32 cellular contexts compared by ENCODE assay signal in genomic region chr5:39062104-39062503, GRCh38.
"Had no signal": no experiment of that assay in that cellular context is flagged by ENCODE, and none has a peak within 500 bp of the region (broad histone marks: within the 10 kb centered on the region; RNA-seq: fewer than 3 reads in every experiment).

No MANE protein-coding gene starts in this region.

- H3K9me3 ChIP-seq: neutrophil, uterus had no signal

- H3K4me3 Mint-ChIP-seq: activated CD4-positive, alpha-beta T cell treated with anti-CD3 and anti-CD28 coated beads, Interleukin-2, amount 10 ng/mL, durations not matched to agents 7 days and 5 days; activated naive CD8-positive, alpha-beta T cell treated with anti-CD3 and anti-CD28 coated beads for 36 hours; mesothelial cell of epicardium; naive B cell; nephron progenitor cell; stimulated activated effector memory CD8-positive, alpha-beta T cell treated with anti-CD3 and anti-CD28 coated beads, Interleukin-12 subunit alpha, Interleukin-12 subunit beta, amount 100 ng/mL, for 72 hours; stimulated activated naive CD8-positive, alpha-beta T cell treated with anti-CD3 and anti-CD28 coated beads, Interleukin-15, amount 100 ng/mL, for 72 hours; T-helper 2 cell treated with Interferon-gamma antibody and Interleukin-4, amounts not matched to agents 5 μg/mL and 100 μg/mL, for 36 hours; type B pancreatic cell had no signal

- ATAC-seq: activated T-cell treated with anti-CD3 and anti-CD28 coated beads, Interleukin-2, amount 50 U/mL, for 72 hours; body of pancreas; effector memory CD8-positive, alpha-beta T cell; gastroesophageal sphincter; sciatic nerve; stimulated activated effector memory CD8-positive, alpha-beta T cell treated with anti-CD3 and anti-CD28 coated beads, Interleukin-12 subunit alpha, Interleukin-12 subunit beta, amount 100 ng/mL, for 72 hours; stimulated activated naive CD8-positive, alpha-beta T cell treated with anti-CD3 and anti-CD28 coated beads, Interleukin-15, amount 100 ng/mL, for 72 hours had no signal

- H3K27me3 Mint-ChIP-seq: activated CD4-positive, alpha-beta T cell treated with anti-CD3 and anti-CD28 coated beads, Interleukin-2, amount 10 ng/mL, durations not matched to agents 7 days and 5 days; activated naive CD8-positive, alpha-beta T cell treated with anti-CD3 and anti-CD28 coated beads for 36 hours; effector memory CD8-positive, alpha-beta T cell; naive B cell; progenitor cell of endocrine pancreas; stimulated activated naive CD8-positive, alpha-beta T cell treated with anti-CD3 and anti-CD28 coated beads, Interleukin-15, amount 100 ng/mL, for 72 hours; type B pancreatic cell had no signal

- H3K27ac Mint-ChIP-seq: activated CD4-positive, alpha-beta T cell treated with anti-CD3 and anti-CD28 coated beads, Interleukin-2, amount 10 ng/mL, durations not matched to agents 7 days and 5 days; activated naive CD8-positive, alpha-beta T cell treated with anti-CD3 and anti-CD28 coated beads for 36 hours; activated T-cell treated with anti-CD3 and anti-CD28 coated beads, Interleukin-2, amount 50 U/mL, for 72 hours; effector memory CD8-positive, alpha-beta T cell; nephron progenitor cell; progenitor cell of endocrine pancreas; T-helper 2 cell treated with Interferon-gamma antibody and Interleukin-4, amounts not matched to agents 5 μg/mL and 100 μg/mL, for 36 hours; type B pancreatic cell had no signal

- H3K4me1 Mint-ChIP-seq: nephron progenitor cell had no signal

- DNase-seq: activated CD4-positive, alpha-beta T cell treated with anti-CD3 and anti-CD28 coated beads, Interleukin-2, amount 10 ng/mL, durations not matched to agents 7 days and 5 days; activated naive CD4-positive, alpha-beta T cell; activated naive CD8-positive, alpha-beta T cell treated with anti-CD3 and anti-CD28 coated beads for 36 hours; activated T-cell treated with anti-CD3 and anti-CD28 coated beads for 4 hours; activated T-cell treated with anti-CD3 and anti-CD28 coated beads, Interleukin-2, amount 50 U/mL, for 72 hours; adrenal gland; aorta; body of pancreas; cortex of kidney; effector memory CD8-positive, alpha-beta T cell; erythroblast; head of caudate nucleus; hypothalamus; kidney glomerular epithelial cell; mammary epithelial cell; naive B cell; nephron progenitor cell; retina; stimulated activated CD4-positive, alpha-beta T cell treated with anti-CD3 and anti-CD28 coated beads, Interleukin-4, amount 100 ng/mL, for 24 hours; stimulated activated naive CD8-positive, alpha-beta T cell treated with anti-CD3 and anti-CD28 coated beads, Interleukin-15, amount 100 ng/mL, for 72 hours; substantia nigra; T-helper 1 cell; uterus had no signal

- H3K36me3 ChIP-seq: adrenal gland, uterus had no signal

- H3K27me3 ChIP-seq: adrenal gland, body of pancreas, gastroesophageal sphincter, neutrophil, uterus had no signal

- H3K27ac ChIP-seq: adrenal gland, body of pancreas, skin epidermis had no signal

- H3K4me3 ChIP-seq: adrenal gland, body of pancreas, gastroesophageal sphincter, skin epidermis, uterus had no signal
